ENCODE assay signal across 9 cellular contexts in the genomic region with DNA sequence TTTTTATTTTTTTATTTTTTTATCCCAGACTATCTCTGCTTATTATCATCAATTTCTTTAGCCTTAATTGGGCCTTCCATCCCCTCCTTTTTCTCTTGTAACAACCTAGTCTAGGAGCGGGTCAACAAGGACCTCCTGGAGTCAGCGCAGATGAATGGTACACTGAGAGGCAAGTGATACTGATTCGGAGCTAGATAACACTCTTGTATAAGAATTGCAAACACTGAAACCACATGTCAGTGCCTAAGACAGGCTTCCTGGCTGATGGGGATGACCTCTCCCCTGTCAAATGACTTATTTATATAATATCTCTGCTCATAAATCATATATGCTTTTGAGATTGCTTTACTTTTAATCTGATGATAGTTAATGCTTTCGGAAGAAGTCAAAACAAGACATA. TPM values are rescaled to one million over a fixed set of nuclear protein-coding genes. Genes with fewer than 3 reads are reported as not detected.
DNase-seq lines count a peak whose midpoint lies in the region; ATAC-seq, FAIRE-seq and TF ChIP-seq lines count a peak whose summit lies in the region.
"Had no signal": no experiment of that assay in that cellular context is flagged by ENCODE, and none has a peak within 500 bp of the region (broad histone marks: within the 10 kb centered on the region; RNA-seq: fewer than 3 reads in every experiment).

No MANE protein-coding gene starts in this region.

- H3K4me1 ChIP-seq in ACC112 (ENCODE audit: control insufficient read depth, insufficient read depth, low read length, unreplicated experiment) (peaks cover 35% of the 10 kb centered on the region), endothelial cell of umbilical vein (ENCODE audit: control insufficient read depth, extremely low read depth, insufficient read depth, low read length) (peaks cover 50% of the 10 kb centered on the region), tibial artery (peaks cover 0 to 9% (median 2%) of the 10 kb centered on the region in 4 donors)

- H3K27ac ChIP-seq in ACC112 (ENCODE audit: low read depth, low read length) (peak overlapping the region; percentile 61), endothelial cell of umbilical vein (ENCODE audit: insufficient read depth, low read depth, low read length) (peak overlapping the region; percentile 100), tibial artery (no peak overlapping the region)

- ATAC-seq in HG03108 (IDR thresholded peaks at IDR 0.05; ENCODE audit: unreplicated experiment), result no peak

- intact Hi-C loops in endothelial cell of umbilical vein (cut with micrococcal nuclease) (no loop called here), tibial artery (cut with DNase I; ENCODE audit: low total_unique reads) (no loop called here)

- H3K79me2 ChIP-seq in ACC112 (ENCODE audit: control insufficient read depth, insufficient read depth, low read length, unreplicated experiment), result peaks cover 22% of the 10 kb centered on the region
- H3K79me2 ChIP-seq in endothelial cell of umbilical vein (ENCODE audit: control insufficient read depth, insufficient read depth, low read length), result peaks cover 58% of the 10 kb centered on the region

- H3K9me3 ChIP-seq in endothelial cell of umbilical vein (replicated peaks; ENCODE audit: control insufficient read depth, insufficient read depth, low read length), result no peaks in the 10 kb centered on the region
- H3K9me3 ChIP-seq in tibial artery, result no peaks in the 10 kb centered on the region
- H3K9me3 ChIP-seq: adrenal gland had no signal

- dilution Hi-C loops in endothelial cell of umbilical vein (cut with MboI; ENCODE audit: extremely low pct_ligation_motif_present, low sequenced_read_pairs), result no loop called here

- BruUV-seq in endothelial cell of umbilical vein (replicated peaks; lab: Mats Ljungman, UMichigan), result TSS peak; percentile 96

- CTCF ChIA-PET in endothelial cell of umbilical vein (lab: Charles Lee), result interaction anchor here (1.5 to 5.1 kb wide), 4 partner anchors 9 to 37 kb away, joined by 3 to 31 read pairs (median 6); no protein-coding TSS in a partner anchor

- H3K9me1 ChIP-seq in endothelial cell of umbilical vein (replicated peaks; ENCODE audit: control insufficient read depth, extremely low read depth, insufficient read depth, low read length), result no peaks in the 10 kb centered on the region

- H3K4me2 ChIP-seq in endothelial cell of umbilical vein (ENCODE audit: insufficient read depth, low read length), result peak overlapping the region; percentile 60

- FAIRE-seq in endothelial cell of umbilical vein (lab: Jason Lieb, UNC) (no peak), HTR-8/SVneo (lab: Jason Lieb, UNC) (no peak)

- no peak for TF ChIP-seq POLR2A in endothelial cell of umbilical vein (IDR thresholded peaks at IDR 0.05; ENCODE audit: low read depth, low read length)

- peak overlapping the region; percentile 92 for H3K9ac ChIP-seq in endothelial cell of umbilical vein (replicated peaks; ENCODE audit: extremely low read depth, insufficient read depth, low read length)

- H3K27me3 ChIP-seq in ACC112 (ENCODE audit: insufficient read depth, low read length) (no peaks in the 10 kb centered on the region), endothelial cell of umbilical vein (ENCODE audit: control insufficient read depth in 2 of 2, insufficient read depth in 2 of 2, low read length in 2 of 2) (no peaks in the 10 kb centered on the region), tibial artery (no peaks in the 10 kb centered on the region)
- H3K27me3 ChIP-seq: adrenal gland had no signal

- H4K20me1 ChIP-seq in endothelial cell of umbilical vein (replicated peaks; ENCODE audit: control insufficient read depth, extremely low read depth, insufficient read depth, low read length), result no peaks in the 10 kb centered on the region

- POLR2A ChIA-PET in endothelial cell of umbilical vein (lab: Charles Lee), result interaction anchor here (1.4 kb wide), 1 partner anchor 23 kb away, joined by 4 read pairs; a partner anchor contains a TSS

- H2AFZ ChIP-seq in ACC112 (ENCODE audit: low read length, unreplicated experiment), result no peak overlapping the region
- no peak overlapping the region for H2AFZ ChIP-seq in endothelial cell of umbilical vein (ENCODE audit: low read depth, low read length)

- DNase-seq in T-helper 22 cell (ENCODE audit: low read depth) (peak; percentile 7), endothelial cell of umbilical vein (ENCODE audit: low read depth, low spot score) (no peak), NCI-H1105 treated with DMSO at 0.1 percent for 48 hours (lab: John Stamatoyannopoulos, UW) (no peak), tibial artery (no peak), HTR-8/SVneo (ENCODE audit: insufficient read length, low spot score) (no peak)

- H3K4me3 ChIP-seq in ACC112 (ENCODE audit: low read depth, low read length) (peak overlapping the region; percentile 4; the same call in 1 of the 2 replicates), GM08714 (ENCODE audit: low read length) (peak overlapping the region; percentile 45; the same call in 1 of the 2 replicates), endothelial cell of umbilical vein (replicated peaks in 1 of 3; ENCODE audit: insufficient read depth in 1 of 3, low read depth in 1 of 3, low read length in 3 of 3) (no peak overlapping the region), tibial artery (no peak overlapping the region)
- H3K4me3 ChIP-seq: adrenal gland had no signal

- no peak for TF ChIP-seq CTCF in endothelial cell of umbilical vein (IDR thresholded peaks at IDR 0.05; ENCODE audit: extremely low read depth in 1 of 2, insufficient read depth in 1 of 2, low read depth in 1 of 2, low read length in 2 of 2)
- no peak for TF ChIP-seq CTCF in tibial artery (IDR thresholded peaks at IDR 0.05)

- H3K36me3 ChIP-seq in ACC112 (ENCODE audit: insufficient read depth, low read length) (peaks cover 14% of the 10 kb centered on the region), endothelial cell of umbilical vein (ENCODE audit: control insufficient read depth in 2 of 2, extremely low read depth in 1 of 2, insufficient read depth in 2 of 2, low read length in 2 of 2) (peaks cover 0 to 1% of the 10 kb centered on the region in 2 experiments), tibial artery (peaks cover 0 to 9% (median 3%) of the 10 kb centered on the region in 3 donors)
- H3K36me3 ChIP-seq: adrenal gland had no signal

TF ChIP-seq in endothelial cell of umbilical vein, 7 proteins besides CTCF, POLR2A, EP300 and RAD21:
- TF ChIP-seq, protein P1, sequence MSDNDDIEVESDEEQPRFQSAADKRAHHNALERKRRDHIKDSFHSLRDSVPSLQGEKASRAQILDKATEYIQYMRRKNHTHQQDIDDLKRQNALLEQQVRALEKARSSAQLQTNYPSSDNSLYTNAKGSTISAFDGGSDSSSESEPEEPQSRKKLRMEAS (IDR thresholded peaks at IDR 0.05; ENCODE audit: insufficient read depth, insufficient read length), result no peak
- peak; percentile 78 for TF ChIP-seq GATA2 (IDR thresholded peaks at IDR 0.05; ENCODE audit: insufficient read depth, insufficient read length, low read depth, low read length)
- TF ChIP-seq MYC (IDR thresholded peaks at IDR 0.05; ENCODE audit: low read depth, low read length), result no peak
- no peak for TF ChIP-seq JUN (IDR thresholded peaks at IDR 0.05; ENCODE audit: borderline replicate concordance, insufficient read depth, insufficient read length, low read depth)
TF ChIP-seq in endothelial cell of umbilical vein: peak in this region for 1.

RNA-seq across cellular contexts. Expression of a gene that starts 22.7 kb away (rescaled TPM):
- 28.3 and 44.4 TPM in 2 replicates for total RNA-seq in endothelial cell of umbilical vein
- 18.9 and 24.2 TPM in 2 replicates for polyA plus RNA-seq in endothelial cell of umbilical vein
- polyA plus RNA-seq in endothelial cell of umbilical vein (2011; cell fraction: cytosol; rRNA removed), result 35.6 and 36.7 TPM in 2 replicates
- polyA plus RNA-seq in endothelial cell of umbilical vein (2011; cell fraction: nucleus; rRNA removed), result 24.4 and 31.7 TPM in 2 replicates
- 62.5 and 70.6 TPM in 2 replicates for polyA plus RNA-seq in endothelial cell of umbilical vein (2012)
- polyA minus RNA-seq in endothelial cell of umbilical vein, result 24.6 and 27.8 TPM in 2 replicates
- 3.1 TPM for polyA minus RNA-seq in endothelial cell of umbilical vein (2011; cell fraction: cytosol; rRNA and poly(A)+ RNA removed)
- polyA minus RNA-seq in endothelial cell of umbilical vein (2011; cell fraction: nucleus; rRNA and poly(A)+ RNA removed), result 25.4 and 28.9 TPM in 2 replicates

Comparison
In these comparisons a context has a peak if more than half of its experiments do, and no peak if none do; other contexts are left out.
1. H3K27ac ChIP-seq: peak in ACC112 (single experiment) and endothelial cell of umbilical vein (single experiment); none in tibial artery (0 of 2).
2. H3K4me3 ChIP-seq: peak in ACC112 (single experiment) and GM08714 (single experiment); none in endothelial cell of umbilical vein (0 of 3) and tibial artery (0 of 2).